Comparison of ENCODE assay signal across 8 cellular contexts in the genomic region with DNA sequence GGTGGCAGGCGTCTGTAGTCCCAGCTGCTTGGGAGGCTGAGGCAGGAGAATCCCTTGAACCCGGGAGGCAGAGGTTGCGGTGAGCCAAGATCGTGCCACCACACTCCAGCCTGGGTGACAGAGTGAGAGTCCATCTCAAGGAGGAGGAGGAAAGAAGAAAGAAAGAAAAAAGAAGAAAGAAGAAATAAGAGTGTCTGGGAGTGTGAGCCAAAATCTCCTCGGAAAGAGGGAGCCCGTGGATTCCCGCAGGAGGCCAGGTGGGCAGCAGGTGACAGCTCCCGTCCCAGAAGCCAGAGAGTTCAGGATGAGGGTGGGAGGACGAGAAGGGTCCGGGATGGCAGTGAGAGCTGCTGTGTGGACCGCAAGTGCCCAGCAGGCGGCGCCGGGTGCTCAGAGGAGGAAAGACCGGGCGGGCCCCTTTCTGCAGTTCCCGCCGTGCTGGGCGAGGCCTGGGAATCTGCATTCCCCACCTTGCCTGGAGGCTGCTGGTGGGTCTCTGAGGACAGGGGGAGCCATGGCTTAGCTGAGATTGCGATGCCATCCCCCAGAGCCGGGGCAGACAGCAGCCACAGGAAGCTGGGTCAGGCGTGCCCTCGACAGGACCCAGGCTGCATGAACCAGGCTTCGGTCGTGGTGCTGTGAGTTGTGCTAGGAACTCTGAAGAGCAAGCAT. TPM values are rescaled to one million over a fixed set of nuclear protein-coding genes. Genes with fewer than 3 reads are reported as not detected.
DNase-seq lines count a peak whose midpoint lies in the region; ATAC-seq and TF ChIP-seq lines count a peak whose summit lies in the region.

No MANE protein-coding gene starts in this region.

- H3K9me3 ChIP-seq in H9 (ENCODE audit: control insufficient read depth, low read depth, low read length) = no peaks in the 10 kb centered on the region

- H3K4ac ChIP-seq in H9 (ENCODE audit: low read depth, low read length) = no peak overlapping the region

- H3K9ac ChIP-seq in H9 (ENCODE audit: extremely low read depth, insufficient read length, low read length) = no peak overlapping the region

- H3K27ac ChIP-seq in H9 (ENCODE audit: insufficient read length, low read depth, low read length) (no peak overlapping the region), caudate nucleus (ENCODE audit: low read depth, low read length) (no peak overlapping the region)

- H3K27me3 Mint-ChIP-seq in H9 (ENCODE audit: low read depth) = peaks cover 53% of the 10 kb centered on the region

- H2BK20ac ChIP-seq in H9 (ENCODE audit: low read depth, low read length, poor library complexity, severe bottlenecking) = no peak overlapping the region

- no peak overlapping the region for H3K18ac ChIP-seq in H9 (ENCODE audit: insufficient read length, low read depth, low read length)

- no peak overlapping the region for H3K14ac ChIP-seq in H9 (ENCODE audit: insufficient read depth, low read length)

- H3K27ac Mint-ChIP-seq in H9 = no peak overlapping the region

- H4K5ac ChIP-seq in H9 (ENCODE audit: insufficient read length, low read depth, low read length) = no peak overlapping the region

- H2BK15ac ChIP-seq in H9 (ENCODE audit: low read depth, low read length) = no peak overlapping the region

- H2AK5ac ChIP-seq in H9 (ENCODE audit: insufficient read length, low read length) = no peak overlapping the region

- H3K4me3 Mint-ChIP-seq in H9 = no peak overlapping the region

- H4K20me1 ChIP-seq in H9 (ENCODE audit: control insufficient read depth, insufficient read depth, insufficient read length) = no peaks in the 10 kb centered on the region

- peak; percentile 90 for TF ChIP-seq CTCF in H9 (conservative IDR thresholded peaks at IDR 0.05)

- no CpG with 5 or more reads among the region's 25 CpGs for WGBS in H9 (ENCODE audit: extremely low coverage, insufficient read length, low lambda C conversion rate)

- no peaks in the 10 kb centered on the region; a peak in 1 of 7 replicates for H3K36me3 Mint-ChIP-seq in H9 (ENCODE audit: insufficient read depth in 1 of 3, low read depth in 3 of 3)

- H3K4me1 Mint-ChIP-seq in H9 = no peaks in the 10 kb centered on the region

- no peak overlapping the region for H3K23ac ChIP-seq in H9 (ENCODE audit: insufficient read length, low read depth, low read length)

- H3K56ac ChIP-seq in H9 (ENCODE audit: insufficient read length, low read depth, low read length) = no peak overlapping the region

- H3T11ph ChIP-seq in H9 (ENCODE audit: low read length) = no peak overlapping the region

- no peaks in the 10 kb centered on the region for H3K23me2 ChIP-seq in H9 (ENCODE audit: insufficient read length, low read depth, low read length, poor library complexity, severe bottlenecking)

- H3K27me3 ChIP-seq in H9 (ENCODE audit: insufficient read depth, low read length) = no peaks in the 10 kb centered on the region; the same call in 1 of the 2 replicates

- H4K91ac ChIP-seq in H9 (ENCODE audit: insufficient read length, low read depth, low read length) = no peak overlapping the region

- no peaks in the 10 kb centered on the region for H3K79me2 ChIP-seq in H9 (ENCODE audit: insufficient read depth, low read length)

- H2BK5ac ChIP-seq in H9 (ENCODE audit: insufficient read length, low read length) = no peak overlapping the region

- peaks cover 5 to 7% of the 10 kb centered on the region in 2 experiments; a peak in 3 of 5 replicates for H3K9me3 Mint-ChIP-seq in H9

- no peaks in the 10 kb centered on the region; the same call in 1 of the 2 replicates for H3K4me1 ChIP-seq in H9 (ENCODE audit: insufficient read depth, low read length)

- peak; percentile 72 for ATAC-seq in left colon
- no peak for ATAC-seq in GM19328 (IDR thresholded peaks at IDR 0.05; ENCODE audit: unreplicated experiment)

- no peak overlapping the region for H3K4me2 ChIP-seq in H9 (ENCODE audit: insufficient read depth, insufficient read length, low read length)

- DNase-seq in COR-L47 (lab: John Stamatoyannopoulos, UW) (peak; percentile 45), H9 (peak; percentile 88), NCI-H2227 treated with DMSO at 0.1 percent for 48 hours (lab: John Stamatoyannopoulos, UW) (peak; percentile 12), caudate nucleus (lab: John Stamatoyannopoulos, UW) (peak in 39 of 61 donors; percentile 1 to 62 (median 31)), left colon (peak; percentile 49 to 81)
- DNase-seq in activated CD4-positive, alpha-beta T cell treated with anti-CD3 and anti-CD28 coated beads for 1 hour = peak; percentile 50
- peak; percentile 62 for DNase-seq in stimulated activated CD8-positive, alpha-beta memory T cell treated with anti-CD3 and anti-CD28 coated beads, Interleukin-12 subunit alpha, Interleukin-12 subunit beta, amount 100 ng/mL, for 1 hour (ENCODE audit: low read depth)

- no peak overlapping the region for H2AFZ ChIP-seq in H9 (ENCODE audit: low read length)

- no peaks in the 10 kb centered on the region for H3K79me1 ChIP-seq in H9 (ENCODE audit: insufficient read depth, low read depth, low read length, poor library complexity, severe bottlenecking)

- no peak overlapping the region for H2BK120ac ChIP-seq in H9 (ENCODE audit: low read depth, low read length, poor library complexity, severe bottlenecking)

- H4K8ac ChIP-seq in H9 (replicated peaks; ENCODE audit: insufficient read length, low read depth, low read length) = no peak overlapping the region

- no peak overlapping the region for H2BK12ac ChIP-seq in H9 (ENCODE audit: insufficient read length, low read depth, low read length)

- intact Hi-C loops in left colon (cut with DNase I, micrococcal nuclease) = no loop called here

RNA-seq across cellular contexts. Expression of gene AMZ1, which starts 17.1 kb away (rescaled TPM):
- total RNA-seq in H9 (2021) = 0.74 and 0.90 TPM in 2 replicates
- total RNA-seq in left colon = under 1 TPM in 1 of 2 donors, not detected in 1; 0.28 TPM

RNA-seq across cellular contexts. Expression of gene TTYH3, which starts 39.1 kb away (rescaled TPM):
- total RNA-seq in H9 (2021) (122 TPM in 2 replicates), left colon (10 to 100 TPM; 31.3 to 51.0 TPM)

Comparison
In these comparisons a context has a peak if more than half of its experiments do, and no peak if none do; other contexts are left out.
1. DNase-seq: peak in every context shown above with its lines; median percentile 88 in H9; 65 in left colon; 62 in stimulated activated CD8-positive, alpha-beta memory T cell treated with anti-CD3 and anti-CD28 coated beads, Interleukin-12 subunit alpha, Interleukin-12 subunit beta, amount 100 ng/mL, for 1 hour; 50 in activated CD4-positive, alpha-beta T cell treated with anti-CD3 and anti-CD28 coated beads for 1 hour; 45 in COR-L47; 31 in caudate nucleus; 12 in NCI-H2227 treated with DMSO at 0.1 percent for 48 hours.